8 cellular contexts compared by ENCODE assay signal in the genomic region with DNA sequence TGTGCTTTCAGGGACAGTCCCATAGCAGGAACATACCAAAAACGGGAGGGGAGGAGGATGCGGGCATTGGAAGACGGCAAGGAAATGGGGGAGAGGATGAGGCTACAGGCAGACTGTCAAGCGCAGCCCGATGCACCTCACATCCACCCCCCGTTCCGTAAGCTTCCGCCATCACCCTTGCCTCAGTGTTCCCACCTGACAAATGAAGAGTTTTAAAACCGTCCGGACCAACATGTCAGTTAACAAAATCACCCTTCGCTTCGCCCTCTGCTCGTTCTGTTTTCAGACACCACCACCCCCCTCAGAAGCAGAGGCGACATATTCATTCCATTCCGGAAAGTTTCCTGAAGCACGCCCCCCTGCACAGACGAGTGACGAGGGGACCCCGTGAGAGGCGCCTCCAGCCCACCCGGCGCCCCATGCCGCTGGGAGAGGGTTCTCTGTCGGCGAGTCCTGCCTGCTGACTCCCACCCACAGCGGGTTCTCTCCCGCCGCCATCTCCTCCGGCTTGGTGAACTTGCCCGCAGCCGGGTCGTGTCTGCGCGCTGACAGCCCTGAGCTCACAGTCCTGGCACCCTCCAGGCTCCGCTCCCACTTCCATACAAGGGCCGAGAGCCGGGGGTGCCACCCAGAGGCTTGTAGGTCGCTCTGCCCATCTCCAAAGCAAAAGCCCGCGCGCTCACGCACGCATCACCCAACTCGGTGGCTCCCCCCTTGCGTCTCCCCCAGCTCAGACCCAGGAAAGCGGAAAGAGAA. TPM values are rescaled to one million over a fixed set of nuclear protein-coding genes. Genes with fewer than 3 reads are reported as not detected.
DNase-seq lines count a peak whose midpoint lies in the region; ATAC-seq and TF ChIP-seq lines count a peak whose summit lies in the region.

No MANE protein-coding gene starts in this region.

- H3K9ac ChIP-seq in rectal smooth muscle tissue (ENCODE audit: low read length): peak overlapping the region; percentile 16

- peak; percentile 65 for ATAC-seq in gastroesophageal sphincter
- no peak for ATAC-seq in HG02610 (IDR thresholded peaks at IDR 0.05; ENCODE audit: unreplicated experiment)

- WGBS in gastroesophageal sphincter (ENCODE audit: low coverage in 1 of 2), 2 donors: 5% methylated on average over 15 of the region's 46 CpGs; no CpG with 5 or more reads in 1 of the 2 donors

- peaks cover 61% of the 10 kb centered on the region for H3K4me1 Mint-ChIP-seq in activated CD4-positive, alpha-beta T cell treated with anti-CD3 and anti-CD28 coated beads, Interleukin-2, amount 10 ng/mL, durations not matched to agents 7 days and 5 days

- in situ Hi-C loops in G401 (cut with HindIII; ENCODE audit: low sequenced_read_pairs): no loop called here

- peak overlapping the region; percentile 95 for H3K4me3 Mint-ChIP-seq in activated CD4-positive, alpha-beta T cell treated with anti-CD3 and anti-CD28 coated beads, Interleukin-2, amount 10 ng/mL, durations not matched to agents 7 days and 5 days

- DNase-seq in G401 (ENCODE audit: low spot score) (peak; percentile 87), OCI-M1 (lab: John Stamatoyannopoulos, UW) (no peak), glomerular visceral epithelial cell (ENCODE audit: extremely low spot score) (no peak), mesenteric fat pad (ENCODE audit: low spot score) (no peak)
- peak; percentile 65 for DNase-seq in activated CD4-positive, alpha-beta T cell treated with anti-CD3 and anti-CD28 coated beads, Interleukin-2, amount 10 ng/mL, durations not matched to agents 7 days and 5 days

- TF ChIP-seq POLR2A in gastroesophageal sphincter (IDR thresholded peaks at IDR 0.05): peak; percentile 83 to 91

- H3K9me3 ChIP-seq in gastroesophageal sphincter: no peaks in the 10 kb centered on the region

- peaks cover 3 to 83% (median 37%) of the 10 kb centered on the region in 3 donors for H3K4me1 ChIP-seq in gastroesophageal sphincter
- peaks cover 43% of the 10 kb centered on the region for H3K4me1 ChIP-seq in rectal smooth muscle tissue (ENCODE audit: control insufficient read depth, insufficient read depth, low read length)

- H3K4me3 ChIP-seq in gastroesophageal sphincter: peak overlapping the region; percentile 72 to 82
- peak overlapping the region; percentile 56 for H3K4me3 ChIP-seq in rectal smooth muscle tissue (ENCODE audit: low read length)

- H3K9me3 Mint-ChIP-seq in activated CD4-positive, alpha-beta T cell treated with anti-CD3 and anti-CD28 coated beads, Interleukin-2, amount 10 ng/mL, durations not matched to agents 7 days and 5 days: no peaks in the 10 kb centered on the region

- H3K27ac ChIP-seq in gastroesophageal sphincter (peak overlapping the region; percentile 80 to 97 (median 94)), rectal smooth muscle tissue (ENCODE audit: low read depth, low read length) (peak overlapping the region; percentile 92)

- H3K36me3 Mint-ChIP-seq in activated CD4-positive, alpha-beta T cell treated with anti-CD3 and anti-CD28 coated beads, Interleukin-2, amount 10 ng/mL, durations not matched to agents 7 days and 5 days (ENCODE audit: low read depth): peaks cover 23% of the 10 kb centered on the region

- H3K27me3 Mint-ChIP-seq in activated CD4-positive, alpha-beta T cell treated with anti-CD3 and anti-CD28 coated beads, Interleukin-2, amount 10 ng/mL, durations not matched to agents 7 days and 5 days: peaks cover 12% of the 10 kb centered on the region

- POLR2A ChIA-PET in activated CD4-positive, alpha-beta T cell treated with anti-CD3 and anti-CD28 coated beads, Interleukin-2, amount 10 ng/mL, durations not matched to agents 7 days and 5 days (lab: Charles Lee): interaction anchor here (0.8 kb wide), 1 partner anchor 9 kb away, joined by 3 read pairs; no protein-coding TSS in a partner anchor

- peak in 2 of 4 experiments; percentile 7 to 17 for TF ChIP-seq CTCF in gastroesophageal sphincter (IDR thresholded peaks at IDR 0.05)

- no peak for TF ChIP-seq EP300 in gastroesophageal sphincter (IDR thresholded peaks at IDR 0.05)

- H3K27ac Mint-ChIP-seq in activated CD4-positive, alpha-beta T cell treated with anti-CD3 and anti-CD28 coated beads, Interleukin-2, amount 10 ng/mL, durations not matched to agents 7 days and 5 days: peak overlapping the region; percentile 84

- H3K36me3 ChIP-seq in gastroesophageal sphincter (no peaks in the 10 kb centered on the region), rectal smooth muscle tissue (ENCODE audit: control insufficient read depth, insufficient read depth, low read length) (no peaks in the 10 kb centered on the region)

- CTCF ChIA-PET in activated CD4-positive, alpha-beta T cell treated with anti-CD3 and anti-CD28 coated beads, Interleukin-2, amount 10 ng/mL, durations not matched to agents 7 days and 5 days (lab: Charles Lee): interaction anchor here (0.6 to 2.2 kb wide), 4 partner anchors 8 to 182 kb away, joined by 3 to 7 read pairs (median 3); no protein-coding TSS in a partner anchor

- no peaks in the 10 kb centered on the region for H3K27me3 ChIP-seq in gastroesophageal sphincter
- H3K27me3 ChIP-seq in rectal smooth muscle tissue (ENCODE audit: control insufficient read depth, insufficient read depth, low read length): no peaks in the 10 kb centered on the region

RNA-seq across cellular contexts. Expression of a gene that starts 1.5 kb away (rescaled TPM):
- total RNA-seq in G401 (2014; rRNA removed; shearing (Covaris generic)): 0.51 and 0.74 TPM in 2 replicates
- total RNA-seq in activated CD4-positive, alpha-beta T cell treated with anti-CD3 and anti-CD28 coated beads, Interleukin-2, amount 10 ng/mL, durations not matched to agents 7 days and 5 days: 100 to 1,000 TPM; 130 to 142 TPM
- total RNA-seq in gastroesophageal sphincter (100 to 1,000 TPM in 1 of 4 donors, 10 to 100 TPM in 3; 24.1 to 120 (median 43.3) TPM), mesenteric fat pad (3.0 TPM)

Comparison
In these comparisons a context has a peak if more than half of its experiments do, and no peak if none do; other contexts are left out.
1. DNase-seq: peak in G401 (single experiment) and activated CD4-positive, alpha-beta T cell treated with anti-CD3 and anti-CD28 coated beads, Interleukin-2, amount 10 ng/mL, durations not matched to agents 7 days and 5 days (single experiment); none in OCI-M1 (single experiment), glomerular visceral epithelial cell (single experiment) and mesenteric fat pad (single experiment).